8 cellular contexts compared by ENCODE assay signal in the genomic region with DNA sequence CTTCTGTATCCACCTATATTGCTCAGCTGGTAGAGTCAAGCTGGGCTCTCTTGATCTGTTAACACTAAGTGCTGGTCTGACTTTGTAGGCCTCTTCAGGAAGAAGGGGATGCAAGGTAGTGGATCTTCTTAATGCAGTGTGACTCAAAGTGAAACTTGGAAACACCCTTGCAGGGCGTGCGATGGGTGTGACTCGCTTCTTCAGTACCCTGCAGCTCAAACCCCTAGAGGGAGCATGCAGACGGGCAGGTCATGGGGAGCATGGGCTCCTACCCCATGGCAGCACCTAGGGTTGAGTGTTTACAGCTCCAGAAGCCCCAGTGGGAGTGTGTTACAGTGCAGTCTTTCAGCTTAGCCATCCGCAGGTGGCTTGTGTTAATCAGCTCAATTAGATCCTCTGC. TPM values are rescaled to one million over a fixed set of nuclear protein-coding genes. Genes with fewer than 3 reads are reported as not detected.
DNase-seq lines count a peak whose midpoint lies in the region; ATAC-seq, FAIRE-seq and TF ChIP-seq lines count a peak whose summit lies in the region.

No MANE protein-coding gene starts in this region.

- DNase-seq in T-helper 1 cell: peak; percentile 9 to 95 (median 42)
- peak; percentile 58 for DNase-seq in activated naive CD8-positive, alpha-beta T cell treated with anti-CD3 and anti-CD28 coated beads, Interleukin-2, amount 50 U/mL, for 24 hours
- DNase-seq in stimulated activated CD8-positive, alpha-beta memory T cell treated with anti-CD3 and anti-CD28 coated beads, Interleukin-4, amount 100 ng/mL, for 4 hours (ENCODE audit: low read depth in 2 of 2, low spot score in 1 of 2): peak; percentile 31
- DNase-seq in H54 (ENCODE audit: insufficient read length, low spot score): no peak
- DNase-seq in inferior parietal cortex (ENCODE audit: extremely low spot score): no peak
- DNase-seq in stomach: no peak

- ATAC-seq in GM18498 (IDR thresholded peaks at IDR 0.05; ENCODE audit: unreplicated experiment) (peak; percentile 99), HG02642 (IDR thresholded peaks at IDR 0.05; ENCODE audit: poor library complexity, unreplicated experiment) (peak; percentile 100)
- peak; percentile 99 for ATAC-seq in activated naive CD8-positive, alpha-beta T cell treated with anti-CD3 and anti-CD28 coated beads, Interleukin-2, amount 50 U/mL, for 24 hours

- H3K9me3 ChIP-seq in stomach: no peaks in the 10 kb centered on the region

- H3K4me1 ChIP-seq in stomach: no peaks in the 10 kb centered on the region

- peaks cover 9% of the 10 kb centered on the region for H3K9me3 Mint-ChIP-seq in activated naive CD8-positive, alpha-beta T cell treated with anti-CD3 and anti-CD28 coated beads, Interleukin-2, amount 50 U/mL, for 24 hours

- H3K27me3 ChIP-seq in stomach: no peaks in the 10 kb centered on the region

- H3K27ac Mint-ChIP-seq in activated naive CD8-positive, alpha-beta T cell treated with anti-CD3 and anti-CD28 coated beads, Interleukin-2, amount 50 U/mL, for 24 hours: no peak overlapping the region

- no peak overlapping the region for H3K27ac ChIP-seq in stomach

- WGBS in stomach, 5 donors: 71 to 81% (median 77%) methylated on average over 4 to 5 of the region's 5 CpGs

- no peak for TF ChIP-seq EP300 in stomach (IDR thresholded peaks at IDR 0.05)

- H3K36me3 ChIP-seq in stomach: no peaks in the 10 kb centered on the region

- H3K4me1 Mint-ChIP-seq in activated naive CD8-positive, alpha-beta T cell treated with anti-CD3 and anti-CD28 coated beads, Interleukin-2, amount 50 U/mL, for 24 hours: peaks cover 40% of the 10 kb centered on the region

- TF ChIP-seq POLR2A in H54 (IDR thresholded peaks at IDR 0.05; ENCODE audit: low read depth, low read length) (no peak), stomach (IDR thresholded peaks at IDR 0.05) (no peak)

- FAIRE-seq in H54 (lab: Jason Lieb, UNC): no peak

- no peak overlapping the region for H3K4me3 Mint-ChIP-seq in activated naive CD8-positive, alpha-beta T cell treated with anti-CD3 and anti-CD28 coated beads, Interleukin-2, amount 50 U/mL, for 24 hours

- no peak overlapping the region for H3K4me3 ChIP-seq in stomach

- TF ChIP-seq CTCF in stomach (IDR thresholded peaks at IDR 0.05): no peak

- no peaks in the 10 kb centered on the region for H3K27me3 Mint-ChIP-seq in activated naive CD8-positive, alpha-beta T cell treated with anti-CD3 and anti-CD28 coated beads, Interleukin-2, amount 50 U/mL, for 24 hours

- intact Hi-C loops in stomach (cut with DNase I; ENCODE audit: low total_unique reads): no loop called here

- H3K36me3 Mint-ChIP-seq in activated naive CD8-positive, alpha-beta T cell treated with anti-CD3 and anti-CD28 coated beads, Interleukin-2, amount 50 U/mL, for 24 hours (ENCODE audit: low read depth): peaks cover 3% of the 10 kb centered on the region

RNA-seq across cellular contexts. Expression of gene SAMD3, which starts 0.8 kb away (rescaled TPM):
- total RNA-seq in stomach: 1 to 10 TPM in 3 of 5 donors, under 1 TPM in 1, not detected in 1; 0.87 to 4.2 (median 2.6) TPM
- under 1 TPM in 2 of 3 donors, not detected in 1; 0.15 to 0.50 TPM for polyA plus RNA-seq in stomach

Comparison
In these comparisons a context has a peak if more than half of its experiments do, and no peak if none do; other contexts are left out.
1. DNase-seq: peak in T-helper 1 cell (5 of 5), activated naive CD8-positive, alpha-beta T cell treated with anti-CD3 and anti-CD28 coated beads, Interleukin-2, amount 50 U/mL, for 24 hours (single experiment) and stimulated activated CD8-positive, alpha-beta memory T cell treated with anti-CD3 and anti-CD28 coated beads, Interleukin-4, amount 100 ng/mL, for 4 hours (2 of 2); none in H54 (single experiment), inferior parietal cortex (single experiment) and stomach (single experiment).
2. Peak in every context shown above with its lines, with median percentiles within 50 percentile points of each other: ATAC-seq.